In the genomic region with DNA sequence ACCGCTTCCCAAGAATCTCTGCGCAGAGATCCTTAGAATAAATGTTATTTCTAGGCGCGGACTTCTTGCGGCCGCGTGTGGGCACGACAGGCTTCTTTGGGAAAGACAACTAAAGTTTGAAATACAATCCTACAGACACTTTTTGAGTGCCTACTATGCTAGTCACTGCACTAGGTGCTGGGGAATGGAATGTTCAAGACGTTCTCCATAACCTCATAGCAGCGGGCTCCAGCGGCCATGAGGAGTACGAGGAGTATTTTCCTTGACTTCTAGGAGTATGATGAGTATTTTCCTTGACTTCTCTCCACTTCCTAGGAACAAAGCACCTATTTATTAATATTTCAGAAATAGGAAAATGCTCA, we compare ENCODE assay signal across 8 cellular contexts. TPM values are rescaled to one million over a fixed set of nuclear protein-coding genes. Genes with fewer than 3 reads are reported as not detected.
DNase-seq lines count a peak whose midpoint lies in the region; ATAC-seq and TF ChIP-seq lines count a peak whose summit lies in the region.

No MANE protein-coding gene starts in this region.

- H3K4me1 Mint-ChIP-seq in CD8-positive, alpha-beta memory T cell, result peaks cover 14 to 30% (median 27%) of the 10 kb centered on the region in 3 donors
- H3K4me1 Mint-ChIP-seq in activated B cell treated with CpG ODN at 0.5 μM for 24 hours (peaks cover 17% of the 10 kb centered on the region), memory B cell (peaks cover 9% of the 10 kb centered on the region)

- peak overlapping the region; percentile 58 to 98 (median 93) for H3K27ac Mint-ChIP-seq in CD8-positive, alpha-beta memory T cell
- H3K27ac Mint-ChIP-seq in activated B cell treated with CpG ODN at 0.5 μM for 24 hours (peak overlapping the region; percentile 92), memory B cell (peak overlapping the region; percentile 88)

- DNase-seq in CD8-positive, alpha-beta memory T cell, result no peak
- DNase-seq in activated B cell treated with CpG ODN at 0.5 μM for 24 hours, result no peak
- no peak for DNase-seq in memory B cell (ENCODE audit: low spot score in 2 of 2)
- DNase-seq in NCI-H69 (lab: John Stamatoyannopoulos, UW), result no peak
- no peak for DNase-seq in HAP-1 (ENCODE audit: low spot score in 2 of 2)
- DNase-seq in T1000 (lab: John Stamatoyannopoulos, UW), result no peak
- DNase-seq in posterior cingulate gyrus, result no peak

- peak overlapping the region; percentile 70 for H3K4me3 ChIP-seq in CD8-positive, alpha-beta memory T cell (ENCODE audit: low read length)
- no peak overlapping the region for H3K4me3 ChIP-seq in HAP-1

- H3K36me3 Mint-ChIP-seq in CD8-positive, alpha-beta memory T cell, result peaks cover 0 to 19% (median 3%) of the 10 kb centered on the region in 3 donors
- H3K36me3 Mint-ChIP-seq in activated B cell treated with CpG ODN at 0.5 μM for 24 hours (ENCODE audit: low read depth) (peaks cover 20% of the 10 kb centered on the region), memory B cell (peaks cover 4% of the 10 kb centered on the region)

- no peaks in the 10 kb centered on the region for H3K27me3 ChIP-seq in CD8-positive, alpha-beta memory T cell (ENCODE audit: insufficient read depth, low read length, poor library complexity, severe bottlenecking)
- H3K27me3 ChIP-seq in HAP-1 (ENCODE audit: low read depth), result no peaks in the 10 kb centered on the region

- no peaks in the 10 kb centered on the region for H3K9me3 Mint-ChIP-seq in CD8-positive, alpha-beta memory T cell
- no peaks in the 10 kb centered on the region for H3K9me3 Mint-ChIP-seq in activated B cell treated with CpG ODN at 0.5 μM for 24 hours
- no peaks in the 10 kb centered on the region for H3K9me3 Mint-ChIP-seq in memory B cell

- ATAC-seq in GM21737 (IDR thresholded peaks at IDR 0.05; ENCODE audit: unreplicated experiment), result peak; percentile 1
- no peak for ATAC-seq in activated B cell treated with CpG ODN at 0.5 μM for 24 hours (ENCODE audit: low read depth)
- no peak for ATAC-seq in memory B cell (ENCODE audit: low read depth)

- no peaks in the 10 kb centered on the region for H3K36me3 ChIP-seq in CD8-positive, alpha-beta memory T cell (ENCODE audit: insufficient read depth, low read length)
- H3K36me3 ChIP-seq in HAP-1 (replicated peaks), result peaks cover 16% of the 10 kb centered on the region

- POLR2A ChIA-PET in CD8-positive, alpha-beta memory T cell (lab: Charles Lee), result no interaction called here
- POLR2A ChIA-PET in activated B cell treated with CpG ODN at 0.5 μM for 24 hours (lab: Charles Lee), result no interaction called here

- no peak overlapping the region for H3K27ac ChIP-seq in CD8-positive, alpha-beta memory T cell (ENCODE audit: low read depth, low read length)

- in situ Hi-C loops in HAP-1 (cut with MboI; ENCODE audit: low sequenced_read_pairs), result no loop called here

- CTCF ChIA-PET in CD8-positive, alpha-beta memory T cell (lab: Charles Lee), result no interaction called here
- CTCF ChIA-PET in activated B cell treated with CpG ODN at 0.5 μM for 24 hours (lab: Charles Lee), result no interaction called here

- H3K27me3 Mint-ChIP-seq in CD8-positive, alpha-beta memory T cell, result peaks cover 2 to 4% of the 10 kb centered on the region in 2 donors
- peaks cover 6% of the 10 kb centered on the region for H3K27me3 Mint-ChIP-seq in activated B cell treated with CpG ODN at 0.5 μM for 24 hours
- peaks cover 8% of the 10 kb centered on the region for H3K27me3 Mint-ChIP-seq in memory B cell

- peak overlapping the region; percentile 88 to 96 (median 92) for H3K4me3 Mint-ChIP-seq in CD8-positive, alpha-beta memory T cell
- H3K4me3 Mint-ChIP-seq in activated B cell treated with CpG ODN at 0.5 μM for 24 hours (peak overlapping the region; percentile 95), memory B cell (peak overlapping the region; percentile 94)

- H3K9me3 ChIP-seq in CD8-positive, alpha-beta memory T cell (ENCODE audit: low read length), result no peaks in the 10 kb centered on the region
- H3K9me3 ChIP-seq in HAP-1, result no peaks in the 10 kb centered on the region

- TF ChIP-seq CTCF in activated B cell treated with CpG ODN at 0.5 μM for 24 hours (IDR thresholded peaks at IDR 0.05), result no peak

- intact Hi-C loops in activated B cell treated with CpG ODN at 0.5 μM for 24 hours (cut with micrococcal nuclease) (loop anchor here (1.0 to 5.0 kb wide), 6 partner anchors 15 to 788 kb away; partner anchors contain the start of genes IL12B, SLU7 and TTC1), posterior cingulate gyrus (cut with DNase I) (loop anchor here (2.0 kb wide), 2 partner anchors 47 to 55 kb away; no protein-coding TSS in a partner anchor)

- H3K4me1 ChIP-seq in CD8-positive, alpha-beta memory T cell (ENCODE audit: insufficient read depth, low read length), result peaks cover 8% of the 10 kb centered on the region
- no peaks in the 10 kb centered on the region for H3K4me1 ChIP-seq in HAP-1

RNA-seq across cellular contexts. Expression of gene PWWP2A, which starts 0.6 kb away (rescaled TPM):
- 10 to 100 TPM; 24.0 to 26.2 TPM for total RNA-seq in CD8-positive, alpha-beta memory T cell
- 31.7 TPM for polyA plus RNA-seq in CD8-positive, alpha-beta memory T cell
- 25.8 and 33.0 TPM in 2 replicates for total RNA-seq in activated B cell treated with CpG ODN at 0.5 μM for 24 hours
